1 cellular context compared by ENCODE assay signal in genomic region chr9:131078427-131079366, GRCh38.
TF ChIP-seq lines count a peak whose summit lies in the region.

No MANE protein-coding gene starts in this region.

TF ChIP-seq in HepG2, 621 proteins besides CTCF, POLR2A, EP300 and RAD21 (continued from another document and continues in another):
- TF ChIP-seq, protein P1, sequence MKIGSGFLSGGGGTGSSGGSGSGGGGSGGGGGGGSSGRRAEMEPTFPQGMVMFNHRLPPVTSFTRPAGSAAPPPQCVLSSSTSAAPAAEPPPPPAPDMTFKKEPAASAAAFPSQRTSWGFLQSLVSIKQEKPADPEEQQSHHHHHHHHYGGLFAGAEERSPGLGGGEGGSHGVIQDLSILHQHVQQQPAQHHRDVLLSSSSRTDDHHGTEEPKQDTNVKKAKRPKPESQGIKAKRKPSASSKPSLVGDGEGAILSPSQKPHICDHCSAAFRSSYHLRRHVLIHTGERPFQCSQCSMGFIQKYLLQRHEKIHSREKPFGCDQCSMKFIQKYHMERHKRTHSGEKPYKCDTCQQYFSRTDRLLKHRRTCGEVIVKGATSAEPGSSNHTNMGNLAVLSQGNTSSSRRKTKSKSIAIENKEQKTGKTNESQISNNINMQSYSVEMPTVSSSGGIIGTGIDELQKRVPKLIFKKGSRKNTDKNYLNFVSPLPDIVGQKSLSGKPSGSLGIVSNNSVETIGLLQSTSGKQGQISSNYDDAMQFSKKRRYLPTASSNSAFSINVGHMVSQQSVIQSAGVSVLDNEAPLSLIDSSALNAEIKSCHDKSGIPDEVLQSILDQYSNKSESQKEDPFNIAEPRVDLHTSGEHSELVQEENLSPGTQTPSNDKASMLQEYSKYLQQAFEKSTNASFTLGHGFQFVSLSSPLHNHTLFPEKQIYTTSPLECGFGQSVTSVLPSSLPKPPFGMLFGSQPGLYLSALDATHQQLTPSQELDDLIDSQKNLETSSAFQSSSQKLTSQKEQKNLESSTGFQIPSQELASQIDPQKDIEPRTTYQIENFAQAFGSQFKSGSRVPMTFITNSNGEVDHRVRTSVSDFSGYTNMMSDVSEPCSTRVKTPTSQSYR (CRISPR knock-in tag; IDR thresholded peaks at IDR 0.05; ENCODE audit: borderline replicate concordance) = no peak
- TF ChIP-seq SRF (IDR thresholded peaks at IDR 0.05; ENCODE audit: low read depth, low read length) = no peak
- TF ChIP-seq ZNF121 (CRISPR knock-in tag; IDR thresholded peaks at IDR 0.05) = 0 out of 2 replicates have a peak, but pooled peaks have one; percentile 29
- TF ChIP-seq ZSCAN25 (CRISPR knock-in tag; IDR thresholded peaks at IDR 0.05) = no peak
- no peak for TF ChIP-seq ZNF343 (CRISPR knock-in tag; IDR thresholded peaks at IDR 0.05)
- no peak for TF ChIP-seq SNAI1 (CRISPR knock-in tag; IDR thresholded peaks at IDR 0.05; ENCODE audit: borderline replicate concordance)
- TF ChIP-seq ZNF101 (CRISPR knock-in tag; IDR thresholded peaks at IDR 0.05; ENCODE audit: borderline replicate concordance, low read depth) = no peak
- TF ChIP-seq, protein P2, sequence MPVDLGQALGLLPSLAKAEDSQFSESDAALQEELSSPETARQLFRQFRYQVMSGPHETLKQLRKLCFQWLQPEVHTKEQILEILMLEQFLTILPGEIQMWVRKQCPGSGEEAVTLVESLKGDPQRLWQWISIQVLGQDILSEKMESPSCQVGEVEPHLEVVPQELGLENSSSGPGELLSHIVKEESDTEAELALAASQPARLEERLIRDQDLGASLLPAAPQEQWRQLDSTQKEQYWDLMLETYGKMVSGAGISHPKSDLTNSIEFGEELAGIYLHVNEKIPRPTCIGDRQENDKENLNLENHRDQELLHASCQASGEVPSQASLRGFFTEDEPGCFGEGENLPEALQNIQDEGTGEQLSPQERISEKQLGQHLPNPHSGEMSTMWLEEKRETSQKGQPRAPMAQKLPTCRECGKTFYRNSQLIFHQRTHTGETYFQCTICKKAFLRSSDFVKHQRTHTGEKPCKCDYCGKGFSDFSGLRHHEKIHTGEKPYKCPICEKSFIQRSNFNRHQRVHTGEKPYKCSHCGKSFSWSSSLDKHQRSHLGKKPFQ (CRISPR knock-in tag; IDR thresholded peaks at IDR 0.05; ENCODE audit: insufficient replicate concordance) = no peak
- TF ChIP-seq MTA3 (CRISPR knock-in tag; IDR thresholded peaks at IDR 0.05) = no peak
- no peak for TF ChIP-seq LRRFIP1 (CRISPR knock-in tag; conservative IDR thresholded peaks at IDR 0.05)
- TF ChIP-seq ZNF552 (CRISPR knock-in tag; IDR thresholded peaks at IDR 0.05; ENCODE audit: borderline replicate concordance) = no peak
- no peak for TF ChIP-seq TOE1 (CRISPR knock-in tag; IDR thresholded peaks at IDR 0.05)
- no peak for TF ChIP-seq ZNF597 (CRISPR knock-in tag; IDR thresholded peaks at IDR 0.05)
- TF ChIP-seq, protein P3, sequence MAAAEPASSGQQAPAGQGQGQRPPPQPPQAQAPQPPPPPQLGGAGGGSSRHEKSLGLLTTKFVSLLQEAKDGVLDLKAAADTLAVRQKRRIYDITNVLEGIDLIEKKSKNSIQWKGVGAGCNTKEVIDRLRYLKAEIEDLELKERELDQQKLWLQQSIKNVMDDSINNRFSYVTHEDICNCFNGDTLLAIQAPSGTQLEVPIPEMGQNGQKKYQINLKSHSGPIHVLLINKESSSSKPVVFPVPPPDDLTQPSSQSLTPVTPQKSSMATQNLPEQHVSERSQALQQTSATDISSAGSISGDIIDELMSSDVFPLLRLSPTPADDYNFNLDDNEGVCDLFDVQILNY (CRISPR knock-in tag; conservative IDR thresholded peaks at IDR 0.05) = no peak
- TF ChIP-seq, protein P4, sequence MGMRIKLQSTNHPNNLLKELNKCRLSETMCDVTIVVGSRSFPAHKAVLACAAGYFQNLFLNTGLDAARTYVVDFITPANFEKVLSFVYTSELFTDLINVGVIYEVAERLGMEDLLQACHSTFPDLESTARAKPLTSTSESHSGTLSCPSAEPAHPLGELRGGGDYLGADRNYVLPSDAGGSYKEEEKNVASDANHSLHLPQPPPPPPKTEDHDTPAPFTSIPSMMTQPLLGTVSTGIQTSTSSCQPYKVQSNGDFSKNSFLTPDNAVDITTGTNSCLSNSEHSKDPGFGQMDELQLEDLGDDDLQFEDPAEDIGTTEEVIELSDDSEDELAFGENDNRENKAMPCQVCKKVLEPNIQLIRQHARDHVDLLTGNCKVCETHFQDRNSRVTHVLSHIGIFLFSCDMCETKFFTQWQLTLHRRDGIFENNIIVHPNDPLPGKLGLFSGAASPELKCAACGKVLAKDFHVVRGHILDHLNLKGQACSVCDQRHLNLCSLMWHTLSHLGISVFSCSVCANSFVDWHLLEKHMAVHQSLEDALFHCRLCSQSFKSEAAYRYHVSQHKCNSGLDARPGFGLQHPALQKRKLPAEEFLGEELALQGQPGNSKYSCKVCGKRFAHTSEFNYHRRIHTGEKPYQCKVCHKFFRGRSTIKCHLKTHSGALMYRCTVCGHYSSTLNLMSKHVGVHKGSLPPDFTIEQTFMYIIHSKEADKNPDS (CRISPR knock-in tag; IDR thresholded peaks at IDR 0.05) = no peak
- no peak for TF ChIP-seq WIZ (CRISPR knock-in tag; IDR thresholded peaks at IDR 0.05)
- no peak for TF ChIP-seq ZNF501 (CRISPR knock-in tag; IDR thresholded peaks at IDR 0.05)
- TF ChIP-seq ZNF207 (IDR thresholded peaks at IDR 0.05; ENCODE audit: borderline replicate concordance) = no peak
- TF ChIP-seq AKNA (CRISPR knock-in tag; IDR thresholded peaks at IDR 0.05; ENCODE audit: borderline replicate concordance) = no peak
- TF ChIP-seq MIXL1 (CRISPR knock-in tag; IDR thresholded peaks at IDR 0.05) = no peak
- TF ChIP-seq EHMT2 (IDR thresholded peaks at IDR 0.05; ENCODE audit: borderline replicate concordance, low read depth, low read length) = no peak
- no peak for TF ChIP-seq HHEX (CRISPR knock-in tag; IDR thresholded peaks at IDR 0.05)
- TF ChIP-seq PHF8 (CRISPR knock-in tag; IDR thresholded peaks at IDR 0.05) = no peak
- TF ChIP-seq, protein P5, sequence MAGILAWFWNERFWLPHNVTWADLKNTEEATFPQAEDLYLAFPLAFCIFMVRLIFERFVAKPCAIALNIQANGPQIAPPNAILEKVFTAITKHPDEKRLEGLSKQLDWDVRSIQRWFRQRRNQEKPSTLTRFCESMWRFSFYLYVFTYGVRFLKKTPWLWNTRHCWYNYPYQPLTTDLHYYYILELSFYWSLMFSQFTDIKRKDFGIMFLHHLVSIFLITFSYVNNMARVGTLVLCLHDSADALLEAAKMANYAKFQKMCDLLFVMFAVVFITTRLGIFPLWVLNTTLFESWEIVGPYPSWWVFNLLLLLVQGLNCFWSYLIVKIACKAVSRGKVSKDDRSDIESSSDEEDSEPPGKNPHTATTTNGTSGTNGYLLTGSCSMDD (CRISPR knock-in tag; IDR thresholded peaks at IDR 0.05) = no peak
- no peak for TF ChIP-seq NFE2L1 (CRISPR knock-in tag; IDR thresholded peaks at IDR 0.05; ENCODE audit: borderline replicate concordance)
- TF ChIP-seq AGO1 (IDR thresholded peaks at IDR 0.05; ENCODE audit: low read depth, low read length, poor library complexity, severe bottlenecking) = no peak
- TF ChIP-seq POGZ (CRISPR knock-in tag; IDR thresholded peaks at IDR 0.05) = no peak
- no peak for TF ChIP-seq TEAD3 (CRISPR knock-in tag; optimal IDR thresholded peaks at IDR 0.05; ENCODE audit: borderline replicate concordance)
- no peak for TF ChIP-seq CENPX (CRISPR knock-in tag; IDR thresholded peaks at IDR 0.05)
- no peak for TF ChIP-seq ZNF263 (CRISPR knock-in tag; IDR thresholded peaks at IDR 0.05)
- no peak for TF ChIP-seq NCOA5 (CRISPR knock-in tag; IDR thresholded peaks at IDR 0.05)
- TF ChIP-seq, protein P6, sequence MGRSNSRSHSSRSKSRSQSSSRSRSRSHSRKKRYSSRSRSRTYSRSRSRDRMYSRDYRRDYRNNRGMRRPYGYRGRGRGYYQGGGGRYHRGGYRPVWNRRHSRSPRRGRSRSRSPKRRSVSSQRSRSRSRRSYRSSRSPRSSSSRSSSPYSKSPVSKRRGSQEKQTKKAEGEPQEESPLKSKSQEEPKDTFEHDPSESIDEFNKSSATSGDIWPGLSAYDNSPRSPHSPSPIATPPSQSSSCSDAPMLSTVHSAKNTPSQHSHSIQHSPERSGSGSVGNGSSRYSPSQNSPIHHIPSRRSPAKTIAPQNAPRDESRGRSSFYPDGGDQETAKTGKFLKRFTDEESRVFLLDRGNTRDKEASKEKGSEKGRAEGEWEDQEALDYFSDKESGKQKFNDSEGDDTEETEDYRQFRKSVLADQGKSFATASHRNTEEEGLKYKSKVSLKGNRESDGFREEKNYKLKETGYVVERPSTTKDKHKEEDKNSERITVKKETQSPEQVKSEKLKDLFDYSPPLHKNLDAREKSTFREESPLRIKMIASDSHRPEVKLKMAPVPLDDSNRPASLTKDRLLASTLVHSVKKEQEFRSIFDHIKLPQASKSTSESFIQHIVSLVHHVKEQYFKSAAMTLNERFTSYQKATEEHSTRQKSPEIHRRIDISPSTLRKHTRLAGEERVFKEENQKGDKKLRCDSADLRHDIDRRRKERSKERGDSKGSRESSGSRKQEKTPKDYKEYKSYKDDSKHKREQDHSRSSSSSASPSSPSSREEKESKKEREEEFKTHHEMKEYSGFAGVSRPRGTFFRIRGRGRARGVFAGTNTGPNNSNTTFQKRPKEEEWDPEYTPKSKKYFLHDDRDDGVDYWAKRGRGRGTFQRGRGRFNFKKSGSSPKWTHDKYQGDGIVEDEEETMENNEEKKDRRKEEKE (IDR thresholded peaks at IDR 0.05) = no peak
- TF ChIP-seq NFE2L2 (IDR thresholded peaks at IDR 0.05; ENCODE audit: low read length) = no peak
- TF ChIP-seq ZFP1 (CRISPR knock-in tag; IDR thresholded peaks at IDR 0.05) = no peak
- no peak for TF ChIP-seq ZNF296 (CRISPR knock-in tag; conservative IDR thresholded peaks at IDR 0.05)
- TF ChIP-seq ZNF512 (CRISPR knock-in tag; IDR thresholded peaks at IDR 0.05) = no peak
- TF ChIP-seq ZSCAN9 (CRISPR knock-in tag; IDR thresholded peaks at IDR 0.05; ENCODE audit: borderline replicate concordance) = no peak
- TF ChIP-seq ZNF850 (CRISPR knock-in tag; conservative IDR thresholded peaks at IDR 0.05) = no peak
